8 cellular contexts compared by ENCODE assay signal in genomic region chr16:10949424-10949970, GRCh38. TPM values are rescaled to one million over a fixed set of nuclear protein-coding genes. Genes with fewer than 3 reads are reported as not detected.
DNase-seq lines count a peak whose midpoint lies in the region; ATAC-seq, FAIRE-seq and TF ChIP-seq lines count a peak whose summit lies in the region.

No MANE protein-coding gene starts in this region.

- peak; percentile 57 for ATAC-seq in GM21723 (IDR thresholded peaks at IDR 0.05; ENCODE audit: unreplicated experiment)

- no peak for TF ChIP-seq RAD21 in Ishikawa (IDR thresholded peaks at IDR 0.05; ENCODE audit: low read depth)

- DNase-seq in GM12891 (ENCODE audit: insufficient read length, low spot score) (no peak), islet precursor cell (peak; percentile 72), NCI-H1417 treated with DMSO at 0.1 percent for 48 hours (lab: John Stamatoyannopoulos, UW) (no peak), SHP77 (lab: John Stamatoyannopoulos, UW) (no peak), pons (ENCODE audit: low spot score) (no peak)
- DNase-seq in activated CD4-positive, alpha-beta T cell treated with anti-CD3 and anti-CD28 coated beads, Interleukin-2, amount 10 ng/mL, durations not matched to agents 24 days and 14 days = peak; percentile 84

- no peak for TF ChIP-seq POLR2A in GM12891 (IDR thresholded peaks at IDR 0.05; ENCODE audit: low read depth, low read length)

- no peaks in the 10 kb centered on the region for H3K36me3 Mint-ChIP-seq in activated CD4-positive, alpha-beta T cell treated with anti-CD3 and anti-CD28 coated beads, Interleukin-2, amount 10 ng/mL, durations not matched to agents 24 days and 14 days (ENCODE audit: low read depth)

- peak; percentile 90 for FAIRE-seq in GM12891 (lab: Jason Lieb, UNC)

- H3K4me3 Mint-ChIP-seq in activated CD4-positive, alpha-beta T cell treated with anti-CD3 and anti-CD28 coated beads, Interleukin-2, amount 10 ng/mL, durations not matched to agents 24 days and 14 days = peak overlapping the region; percentile 43

- H3K27me3 Mint-ChIP-seq in activated CD4-positive, alpha-beta T cell treated with anti-CD3 and anti-CD28 coated beads, Interleukin-2, amount 10 ng/mL, durations not matched to agents 24 days and 14 days = no peaks in the 10 kb centered on the region

- peaks cover 48% of the 10 kb centered on the region for H3K4me1 Mint-ChIP-seq in activated CD4-positive, alpha-beta T cell treated with anti-CD3 and anti-CD28 coated beads, Interleukin-2, amount 10 ng/mL, durations not matched to agents 24 days and 14 days

- intact Hi-C loops in activated CD4-positive, alpha-beta T cell treated with anti-CD3 and anti-CD28 coated beads, Interleukin-2, amount 10 ng/mL, durations not matched to agents 24 days and 14 days (cut with micrococcal nuclease) = no loop called here

- H3K9me3 Mint-ChIP-seq in activated CD4-positive, alpha-beta T cell treated with anti-CD3 and anti-CD28 coated beads, Interleukin-2, amount 10 ng/mL, durations not matched to agents 24 days and 14 days = no peaks in the 10 kb centered on the region

- H3K27ac Mint-ChIP-seq in activated CD4-positive, alpha-beta T cell treated with anti-CD3 and anti-CD28 coated beads, Interleukin-2, amount 10 ng/mL, durations not matched to agents 24 days and 14 days = peak overlapping the region; percentile 64

- TF ChIP-seq EP300 in Ishikawa (IDR thresholded peaks at IDR 0.05; ENCODE audit: borderline replicate concordance) = peak; percentile 47; the same call in 1 of the 2 replicates

TF ChIP-seq in GM12891, 5 proteins besides CTCF, POLR2A, EP300 and RAD21:
- no peak for TF ChIP-seq POLR2AphosphoS5 (IDR thresholded peaks at IDR 0.05; ENCODE audit: low read depth, low read length)
- peak; percentile 52 for TF ChIP-seq PAX5 (IDR thresholded peaks at IDR 0.05; ENCODE audit: insufficient read depth, low read length, severe bottlenecking)
- peak; percentile 89 for TF ChIP-seq SPI1 (IDR thresholded peaks at IDR 0.05; ENCODE audit: low read depth, low read length)

TF ChIP-seq in Ishikawa, 13 proteins besides CTCF, POLR2A, EP300 and RAD21:
- no peak for TF ChIP-seq TAF1 (IDR thresholded peaks at IDR 0.05; ENCODE audit: low read depth)
- peak; percentile 86 for TF ChIP-seq TEAD4 (IDR thresholded peaks at IDR 0.05)
- TF ChIP-seq CEBPB (IDR thresholded peaks at IDR 0.05) = no peak
- TF ChIP-seq FOXM1 (IDR thresholded peaks at IDR 0.05; ENCODE audit: borderline replicate concordance, low read depth) = no peak; the same call in 1 of the 2 replicates
- TF ChIP-seq YY1 (IDR thresholded peaks at IDR 0.05; ENCODE audit: low read depth) = no peak
- TF ChIP-seq, protein P1, sequence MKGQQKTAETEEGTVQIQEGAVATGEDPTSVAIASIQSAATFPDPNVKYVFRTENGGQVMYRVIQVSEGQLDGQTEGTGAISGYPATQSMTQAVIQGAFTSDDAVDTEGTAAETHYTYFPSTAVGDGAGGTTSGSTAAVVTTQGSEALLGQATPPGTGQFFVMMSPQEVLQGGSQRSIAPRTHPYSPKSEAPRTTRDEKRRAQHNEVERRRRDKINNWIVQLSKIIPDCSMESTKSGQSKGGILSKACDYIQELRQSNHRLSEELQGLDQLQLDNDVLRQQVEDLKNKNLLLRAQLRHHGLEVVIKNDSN (IDR thresholded peaks at IDR 0.05) = peak; percentile 78
- no peak for TF ChIP-seq CREB1 (IDR thresholded peaks at IDR 0.05; ENCODE audit: low read depth)
- TF ChIP-seq ZBTB7A (IDR thresholded peaks at IDR 0.05; ENCODE audit: low read depth) = peak; percentile 47; the same call in 1 of the 2 replicates
- TF ChIP-seq NFIC (IDR thresholded peaks at IDR 0.05) = peak; percentile 49
- no peak for TF ChIP-seq EGR1 (IDR thresholded peaks at IDR 0.05)
- peak; percentile 63; the same call in 1 of the 2 replicates for TF ChIP-seq TCF12 (IDR thresholded peaks at IDR 0.05; ENCODE audit: low read depth)
- TF ChIP-seq, protein P2, sequence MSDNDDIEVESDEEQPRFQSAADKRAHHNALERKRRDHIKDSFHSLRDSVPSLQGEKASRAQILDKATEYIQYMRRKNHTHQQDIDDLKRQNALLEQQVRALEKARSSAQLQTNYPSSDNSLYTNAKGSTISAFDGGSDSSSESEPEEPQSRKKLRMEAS (IDR thresholded peaks at IDR 0.05) = peak; percentile 78
- TF ChIP-seq REST (IDR thresholded peaks at IDR 0.05; ENCODE audit: low read depth) = no peak
TF ChIP-seq in Ishikawa: peak in this region for 6.

RNA-seq across cellular contexts. Expression of gene CLEC16A, which starts 5.1 kb away (rescaled TPM):
- 12.4 TPM for polyA plus RNA-seq in GM12891 (2012; ENCODE audit: low read depth, missing spikeins)
- 35.9 and 36.2 TPM in 2 replicates for total RNA-seq in activated CD4-positive, alpha-beta T cell treated with anti-CD3 and anti-CD28 coated beads, Interleukin-2, amount 10 ng/mL, durations not matched to agents 24 days and 14 days

RNA-seq across cellular contexts. Expression of gene DEXI, which starts 7.2 kb away (rescaled TPM):
- 8.4 TPM for polyA plus RNA-seq in GM12891 (2012; ENCODE audit: low read depth, missing spikeins)
- total RNA-seq in activated CD4-positive, alpha-beta T cell treated with anti-CD3 and anti-CD28 coated beads, Interleukin-2, amount 10 ng/mL, durations not matched to agents 24 days and 14 days = 35.6 and 38.0 TPM in 2 replicates

Comparison
In these comparisons a context has a peak if more than half of its experiments do, and no peak if none do; other contexts are left out.
1. DNase-seq: peak in activated CD4-positive, alpha-beta T cell treated with anti-CD3 and anti-CD28 coated beads, Interleukin-2, amount 10 ng/mL, durations not matched to agents 24 days and 14 days (single experiment) and islet precursor cell (single experiment); none in GM12891 (single experiment), NCI-H1417 treated with DMSO at 0.1 percent for 48 hours (single experiment), SHP77 (0 of 2) and pons (single experiment).